1 cellular context compared by ENCODE assay signal in the genomic region with DNA sequence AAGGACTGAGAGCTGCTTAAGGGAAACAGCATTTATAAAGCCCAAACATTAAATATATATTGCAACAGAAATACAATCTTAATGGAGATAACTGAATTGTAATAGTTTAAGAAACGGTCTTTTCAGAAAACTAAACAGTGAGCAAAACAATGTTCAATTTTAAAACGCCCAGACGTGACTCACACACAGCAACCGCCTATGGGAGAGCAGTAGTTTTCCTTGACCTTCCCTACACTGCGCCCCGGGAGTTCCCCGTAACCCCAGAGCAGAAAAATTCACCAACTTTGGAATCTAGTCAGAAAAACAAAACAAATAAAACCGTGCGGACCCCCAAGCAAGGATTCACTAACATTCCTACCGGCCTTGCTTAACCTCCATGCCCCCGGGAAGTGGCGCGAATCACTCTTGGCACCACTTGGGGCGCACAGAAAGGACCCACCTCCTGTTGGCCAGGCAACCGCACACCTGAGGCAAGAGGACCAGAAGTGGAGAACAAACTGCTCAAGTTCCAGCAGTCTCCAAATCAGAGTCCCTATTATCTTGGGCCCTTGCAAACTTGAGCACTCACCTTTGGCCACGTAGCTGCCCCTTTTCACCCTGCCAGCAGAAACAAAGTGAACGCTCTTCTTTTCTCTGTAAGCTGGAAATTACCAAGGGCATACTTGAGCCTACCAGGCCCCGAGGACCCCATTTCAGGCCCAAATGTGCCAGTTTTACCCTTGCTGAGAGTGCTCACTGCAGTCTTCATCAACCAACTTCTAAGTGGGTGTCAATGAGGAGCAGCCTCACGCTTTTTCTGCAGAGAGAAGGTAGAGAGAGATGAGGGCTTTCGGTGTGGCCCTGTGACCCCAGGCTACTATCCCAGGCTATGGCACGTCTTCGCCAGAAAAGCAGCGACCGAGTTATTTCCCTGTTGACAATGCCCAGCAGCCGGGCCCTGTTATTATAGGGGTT.
TF ChIP-seq lines count a peak whose summit lies in the region.

No MANE protein-coding gene starts in this region.

TF ChIP-seq in SK-N-SH treated with all-trans-retinoic acid at 6 μM for 48 hours, 23 proteins besides CTCF, POLR2A, EP300 and RAD21 (continued from another document):
- TF ChIP-seq, protein P1, sequence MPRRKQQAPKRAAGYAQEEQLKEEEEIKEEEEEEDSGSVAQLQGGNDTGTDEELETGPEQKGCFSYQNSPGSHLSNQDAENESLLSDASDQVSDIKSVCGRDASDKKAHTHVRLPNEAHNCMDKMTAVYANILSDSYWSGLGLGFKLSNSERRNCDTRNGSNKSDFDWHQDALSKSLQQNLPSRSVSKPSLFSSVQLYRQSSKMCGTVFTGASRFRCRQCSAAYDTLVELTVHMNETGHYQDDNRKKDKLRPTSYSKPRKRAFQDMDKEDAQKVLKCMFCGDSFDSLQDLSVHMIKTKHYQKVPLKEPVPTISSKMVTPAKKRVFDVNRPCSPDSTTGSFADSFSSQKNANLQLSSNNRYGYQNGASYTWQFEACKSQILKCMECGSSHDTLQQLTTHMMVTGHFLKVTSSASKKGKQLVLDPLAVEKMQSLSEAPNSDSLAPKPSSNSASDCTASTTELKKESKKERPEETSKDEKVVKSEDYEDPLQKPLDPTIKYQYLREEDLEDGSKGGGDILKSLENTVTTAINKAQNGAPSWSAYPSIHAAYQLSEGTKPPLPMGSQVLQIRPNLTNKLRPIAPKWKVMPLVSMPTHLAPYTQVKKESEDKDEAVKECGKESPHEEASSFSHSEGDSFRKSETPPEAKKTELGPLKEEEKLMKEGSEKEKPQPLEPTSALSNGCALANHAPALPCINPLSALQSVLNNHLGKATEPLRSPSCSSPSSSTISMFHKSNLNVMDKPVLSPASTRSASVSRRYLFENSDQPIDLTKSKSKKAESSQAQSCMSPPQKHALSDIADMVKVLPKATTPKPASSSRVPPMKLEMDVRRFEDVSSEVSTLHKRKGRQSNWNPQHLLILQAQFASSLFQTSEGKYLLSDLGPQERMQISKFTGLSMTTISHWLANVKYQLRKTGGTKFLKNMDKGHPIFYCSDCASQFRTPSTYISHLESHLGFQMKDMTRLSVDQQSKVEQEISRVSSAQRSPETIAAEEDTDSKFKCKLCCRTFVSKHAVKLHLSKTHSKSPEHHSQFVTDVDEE (CRISPR knock-in tag; IDR thresholded peaks at IDR 0.05): no peak
- TF ChIP-seq BACH2 (CRISPR knock-in tag; IDR thresholded peaks at IDR 0.05; ENCODE audit: borderline replicate concordance) (no peak), SNAI2 (CRISPR knock-in tag; IDR thresholded peaks at IDR 0.05) (no peak)
- TF ChIP-seq, protein P2, sequence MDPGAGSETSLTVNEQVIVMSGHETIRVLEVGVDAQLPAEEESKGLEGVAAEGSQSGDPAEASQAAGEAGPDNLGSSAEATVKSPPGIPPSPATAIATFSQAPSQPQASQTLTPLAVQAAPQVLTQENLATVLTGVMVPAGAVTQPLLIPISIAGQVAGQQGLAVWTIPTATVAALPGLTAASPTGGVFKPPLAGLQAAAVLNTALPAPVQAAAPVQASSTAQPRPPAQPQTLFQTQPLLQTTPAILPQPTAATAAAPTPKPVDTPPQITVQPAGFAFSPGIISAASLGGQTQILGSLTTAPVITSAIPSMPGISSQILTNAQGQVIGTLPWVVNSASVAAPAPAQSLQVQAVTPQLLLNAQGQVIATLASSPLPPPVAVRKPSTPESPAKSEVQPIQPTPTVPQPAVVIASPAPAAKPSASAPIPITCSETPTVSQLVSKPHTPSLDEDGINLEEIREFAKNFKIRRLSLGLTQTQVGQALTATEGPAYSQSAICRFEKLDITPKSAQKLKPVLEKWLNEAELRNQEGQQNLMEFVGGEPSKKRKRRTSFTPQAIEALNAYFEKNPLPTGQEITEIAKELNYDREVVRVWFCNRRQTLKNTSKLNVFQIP (CRISPR knock-in tag; IDR thresholded peaks at IDR 0.05; ENCODE audit: borderline replicate concordance, low read depth): no peak
